ENCODE assay signal across 8 cellular contexts in genomic region chr17:42555961-42556617, GRCh38. TPM values are rescaled to one million over a fixed set of nuclear protein-coding genes. Genes with fewer than 3 reads are reported as not detected.
A peak's percentile ranks its signal among the peaks of the same experiment; 100 is the strongest.
DNase-seq lines count a peak whose midpoint lies in the region; ATAC-seq and TF ChIP-seq lines count a peak whose summit lies in the region.
"Not testable (repeated sequence)": the region's sequence is repeated elsewhere in the genome, so short reads cannot be mapped to it uniquely, and the experiment has no call there.

No MANE protein-coding gene starts in this region.

- DNase-seq in AG04450 (ENCODE audit: low read depth, low spot score); HFF-Myc (ENCODE audit: extremely low read depth, low read depth); activated CD8-positive, alpha-beta T cell treated with anti-CD3 and anti-CD28 coated beads, Interleukin-2, amount 10 ng/mL, durations not matched to agents 7 days and 5 days; hepatocyte (ENCODE audit: low spot score): not testable (repeated sequence)
- DNase-seq in ELF-1 (ENCODE audit: low read depth, low spot score) (peak; percentile 86), OCI-M1 (lab: John Stamatoyannopoulos, UW) (peak; percentile 30), cerebellar cortex (ENCODE audit: low spot score) (peak; percentile 58), neural progenitor cell (ENCODE audit: low spot score) (peak; percentile 64)

- H3K4me2 ChIP-seq in hepatocyte (peak overlapping the region; percentile 98), neural progenitor cell (peak overlapping the region; percentile 82)

- H3K4me1 ChIP-seq in hepatocyte (ENCODE audit: insufficient read depth) (peaks cover 13% of the 10 kb centered on the region), neural progenitor cell (peaks cover 16% of the 10 kb centered on the region)

- peak overlapping the region; percentile 87 for H3K4me3 Mint-ChIP-seq in activated CD8-positive, alpha-beta T cell treated with anti-CD3 and anti-CD28 coated beads, Interleukin-2, amount 10 ng/mL, durations not matched to agents 7 days and 5 days
- H3K4me3 Mint-ChIP-seq in neural progenitor cell: peak overlapping the region; percentile 93

- H3K36me3 ChIP-seq in hepatocyte (replicated peaks; ENCODE audit: insufficient read depth, low read depth); neural progenitor cell: not testable (repeated sequence)

- not testable (repeated sequence) for H3K36me3 Mint-ChIP-seq in activated CD8-positive, alpha-beta T cell treated with anti-CD3 and anti-CD28 coated beads, Interleukin-2, amount 10 ng/mL, durations not matched to agents 7 days and 5 days (ENCODE audit: low read depth); neural progenitor cell

- peaks cover 33% of the 10 kb centered on the region for H3K4me1 Mint-ChIP-seq in activated CD8-positive, alpha-beta T cell treated with anti-CD3 and anti-CD28 coated beads, Interleukin-2, amount 10 ng/mL, durations not matched to agents 7 days and 5 days (ENCODE audit: low read depth)
- H3K4me1 Mint-ChIP-seq in neural progenitor cell: peaks cover 17% of the 10 kb centered on the region

- CTCF ChIA-PET in AG04450 (lab: Charles Lee); activated CD8-positive, alpha-beta T cell treated with anti-CD3 and anti-CD28 coated beads, Interleukin-2, amount 10 ng/mL, durations not matched to agents 7 days and 5 days (lab: Charles Lee): not testable (repeated sequence)

- peaks cover 26% of the 10 kb centered on the region for H3K79me2 ChIP-seq in hepatocyte
- not testable (repeated sequence) for H3K79me2 ChIP-seq in neural progenitor cell (ENCODE audit: low read depth)

- not testable (repeated sequence) for H3K9me3 Mint-ChIP-seq in activated CD8-positive, alpha-beta T cell treated with anti-CD3 and anti-CD28 coated beads, Interleukin-2, amount 10 ng/mL, durations not matched to agents 7 days and 5 days (ENCODE audit: insufficient read depth); neural progenitor cell

- POLR2A ChIA-PET in AG04450 (lab: Yijun Ruan, JAX); activated CD8-positive, alpha-beta T cell treated with anti-CD3 and anti-CD28 coated beads, Interleukin-2, amount 10 ng/mL, durations not matched to agents 7 days and 5 days (lab: Charles Lee): not testable (repeated sequence)

- not testable (repeated sequence) for H3K9me3 ChIP-seq in AG04450 (ENCODE audit: control insufficient read depth, insufficient read depth, low read length); hepatocyte (ENCODE audit: low read depth); neural progenitor cell (ENCODE audit: low read depth)

- H2AFZ ChIP-seq in hepatocyte; neural progenitor cell (replicated peaks): not testable (repeated sequence)

- not testable (repeated sequence) for ATAC-seq in activated CD8-positive, alpha-beta T cell treated with anti-CD3 and anti-CD28 coated beads, Interleukin-2, amount 10 ng/mL, durations not matched to agents 7 days and 5 days

- not testable (repeated sequence) for H3K27ac Mint-ChIP-seq in activated CD8-positive, alpha-beta T cell treated with anti-CD3 and anti-CD28 coated beads, Interleukin-2, amount 10 ng/mL, durations not matched to agents 7 days and 5 days; neural progenitor cell

- H4K20me1 ChIP-seq in hepatocyte (ENCODE audit: insufficient read depth, poor library complexity, severe bottlenecking); neural progenitor cell (ENCODE audit: low read depth): not testable (repeated sequence)

- WGBS in hepatocyte (ENCODE audit: low lambda C conversion rate, missing lambda C conversion rate): 48% methylated on average over 5 of the region's 5 CpGs

- not testable (repeated sequence) for H3K27me3 Mint-ChIP-seq in activated CD8-positive, alpha-beta T cell treated with anti-CD3 and anti-CD28 coated beads, Interleukin-2, amount 10 ng/mL, durations not matched to agents 7 days and 5 days (ENCODE audit: low read depth); neural progenitor cell (ENCODE audit: insufficient read depth, low read depth)

- not testable (repeated sequence) for H3K9me2 ChIP-seq in hepatocyte (replicated peaks; ENCODE audit: insufficient read depth)

- H3K9ac ChIP-seq in neural progenitor cell: not testable (repeated sequence)

- TF ChIP-seq CTCF in AG04450 (IDR thresholded peaks at IDR 0.05; ENCODE audit: low read depth, low read length) (0 out of 2 replicates have a peak, but pooled peaks have one; percentile 12), HFF-Myc (IDR thresholded peaks at IDR 0.05; ENCODE audit: low read depth, low read length, missing control alignments) (peak; percentile 25), neural progenitor cell (IDR thresholded peaks at IDR 0.05) (peak; percentile 49)
- not testable (repeated sequence) for TF ChIP-seq CTCF in hepatocyte (IDR thresholded peaks at IDR 0.05; ENCODE audit: poor library complexity)

- not testable (repeated sequence) for H3K27me3 ChIP-seq in AG04450 (ENCODE audit: control insufficient read depth, insufficient read depth, low read length); hepatocyte; neural progenitor cell

- peaks cover 38% of the 10 kb centered on the region for H3F3A ChIP-seq in neural progenitor cell (ENCODE audit: low read depth)

- not testable (repeated sequence) for H3K27ac ChIP-seq in AG04450 (ENCODE audit: low read depth, low read length); hepatocyte; neural progenitor cell

- H3K4me3 ChIP-seq in AG04450 (ENCODE audit: low read depth, low read length); HFF-Myc (replicated peaks; ENCODE audit: low read depth, low read length); hepatocyte: not testable (repeated sequence)
- H3K4me3 ChIP-seq in neural progenitor cell: peak overlapping the region; percentile 86

RNA-seq across cellular contexts. Expression of gene HSD17B1, which starts 3.4 kb away (rescaled TPM):
- polyA plus RNA-seq in AG04450 (2011; rRNA removed): 0.87 and 1.4 TPM in 2 replicates
- 0.41 and 0.48 TPM in 2 replicates for polyA minus RNA-seq in AG04450 (2011; rRNA and poly(A)+ RNA removed)
- under 1 TPM; 0.53 to 0.60 TPM for total RNA-seq in activated CD8-positive, alpha-beta T cell treated with anti-CD3 and anti-CD28 coated beads, Interleukin-2, amount 10 ng/mL, durations not matched to agents 7 days and 5 days
- 0.12 and 2.7 TPM in 2 replicates for total RNA-seq in hepatocyte
- 4.8 and 6.6 TPM in 2 replicates for polyA plus RNA-seq in hepatocyte
- total RNA-seq in neural progenitor cell (ENCODE audit: low replicate concordance): 2.2 and 2.6 TPM in 2 replicates

RNA-seq across cellular contexts. Expression of gene COASY, which starts 5.9 kb away (rescaled TPM):
- polyA plus RNA-seq in AG04450 (2011; rRNA removed) (29.4 and 36.8 TPM in 2 replicates), hepatocyte (91.6 and 93.9 TPM in 2 replicates)
- polyA minus RNA-seq in AG04450 (2011; rRNA and poly(A)+ RNA removed): 31.4 and 32.0 TPM in 2 replicates
- total RNA-seq in activated CD8-positive, alpha-beta T cell treated with anti-CD3 and anti-CD28 coated beads, Interleukin-2, amount 10 ng/mL, durations not matched to agents 7 days and 5 days: 10 to 100 TPM; 54.8 to 62.1 TPM
- total RNA-seq in hepatocyte (27.7 and 33.9 TPM in 2 replicates), neural progenitor cell (ENCODE audit: low replicate concordance) (6.1 and 21.6 TPM in 2 replicates)

RNA-seq across cellular contexts. Expression of gene MLX, which starts 10.8 kb away (rescaled TPM):
- polyA plus RNA-seq in AG04450 (2011; rRNA removed): 35.4 and 38.2 TPM in 2 replicates
- polyA minus RNA-seq in AG04450 (2011; rRNA and poly(A)+ RNA removed): 39.0 and 39.7 TPM in 2 replicates
- total RNA-seq in activated CD8-positive, alpha-beta T cell treated with anti-CD3 and anti-CD28 coated beads, Interleukin-2, amount 10 ng/mL, durations not matched to agents 7 days and 5 days: 10 to 100 TPM; 65.8 to 65.9 TPM
- 29.7 and 34.0 TPM in 2 replicates for total RNA-seq in hepatocyte
- polyA plus RNA-seq in hepatocyte: 33.1 and 39.5 TPM in 2 replicates
- 15.8 and 21.3 TPM in 2 replicates for total RNA-seq in neural progenitor cell (ENCODE audit: low replicate concordance)

RNA-seq across cellular contexts. Expression of gene NAGLU, which starts 20.0 kb away (rescaled TPM):
- 11.9 and 17.2 TPM in 2 replicates for polyA plus RNA-seq in AG04450 (2011; rRNA removed)
- polyA minus RNA-seq in AG04450 (2011; rRNA and poly(A)+ RNA removed): 9.9 and 16.9 TPM in 2 replicates
- total RNA-seq in activated CD8-positive, alpha-beta T cell treated with anti-CD3 and anti-CD28 coated beads, Interleukin-2, amount 10 ng/mL, durations not matched to agents 7 days and 5 days: 10 to 100 TPM; 19.3 to 20.5 TPM
- total RNA-seq in hepatocyte: 76.4 and 78.1 TPM in 2 replicates
- 121 and 152 TPM in 2 replicates for polyA plus RNA-seq in hepatocyte
- 6.2 and 24.7 TPM in 2 replicates for total RNA-seq in neural progenitor cell (ENCODE audit: low replicate concordance)

RNA-seq across cellular contexts. Expression of gene PSMC3IP, which starts 21.4 kb away (rescaled TPM):
- 3.0 and 5.1 TPM in 2 replicates for polyA plus RNA-seq in AG04450 (2011; rRNA removed)
- 2.2 and 5.3 TPM in 2 replicates for polyA minus RNA-seq in AG04450 (2011; rRNA and poly(A)+ RNA removed)
- total RNA-seq in activated CD8-positive, alpha-beta T cell treated with anti-CD3 and anti-CD28 coated beads, Interleukin-2, amount 10 ng/mL, durations not matched to agents 7 days and 5 days: 10 to 100 TPM; 19.2 to 21.8 TPM
- total RNA-seq in hepatocyte: 1.5 and 1.9 TPM in 2 replicates
- polyA plus RNA-seq in hepatocyte: 3.7 and 4.2 TPM in 2 replicates
- total RNA-seq in neural progenitor cell (ENCODE audit: low replicate concordance): 22.8 and 23.7 TPM in 2 replicates
